8 cellular contexts compared by ENCODE assay signal in the genomic region with DNA sequence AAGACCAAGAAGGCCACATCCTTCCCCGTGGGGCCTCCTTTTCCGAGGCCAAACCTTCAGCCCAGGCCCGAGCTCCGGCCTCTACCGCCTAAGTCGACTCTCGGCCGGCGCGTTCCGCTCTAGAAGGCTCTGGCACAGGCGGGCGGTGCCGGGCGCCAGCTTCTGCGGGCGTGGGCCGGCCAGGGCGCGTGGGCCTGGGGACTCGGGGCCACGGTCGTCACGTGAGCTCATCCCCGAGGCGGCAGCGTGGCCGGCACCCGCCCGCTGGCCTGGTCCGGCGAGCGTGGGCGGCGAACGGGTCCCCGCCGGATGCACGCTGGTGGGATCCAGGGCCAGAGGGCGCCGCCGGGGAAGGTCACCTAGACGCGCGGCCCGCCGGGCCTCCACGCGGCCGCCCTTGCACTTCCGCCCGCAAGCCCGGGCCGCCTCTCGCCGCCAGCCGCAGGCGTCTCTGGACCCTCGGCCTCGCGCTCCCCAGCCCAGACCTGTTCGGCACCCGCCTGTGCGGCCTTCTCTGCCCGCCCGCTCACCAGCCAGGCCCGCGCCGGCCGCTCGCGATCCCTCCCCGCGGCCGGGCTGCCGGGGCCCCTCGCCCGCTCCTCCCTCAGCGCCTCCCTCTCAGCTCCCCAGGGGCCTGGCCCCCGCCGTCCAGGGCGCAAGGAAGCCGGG. TPM values are rescaled to one million over a fixed set of nuclear protein-coding genes. Genes with fewer than 3 reads are reported as not detected.
DNase-seq lines count a peak whose midpoint lies in the region; ATAC-seq and TF ChIP-seq lines count a peak whose summit lies in the region.

No MANE protein-coding gene starts in this region.

- H3K4me3 ChIP-seq in WI38 (ENCODE audit: low read depth, low read length) (peak overlapping the region; percentile 67), choroid plexus epithelial cell (ENCODE audit: low read depth, low read length) (peak overlapping the region; percentile 85), left lung (peak overlapping the region; percentile 85)

- DNase-seq in choroid plexus epithelial cell (ENCODE audit: low read depth): peak; percentile 56
- DNase-seq in left lung: peak; percentile 75 to 88
- DNase-seq in stimulated activated CD4-positive, alpha-beta T cell treated with anti-CD3 and anti-CD28 coated beads, Interleukin-4, amount 100 ng/mL, for 24 hours: peak; percentile 60
- no peak for DNase-seq in NCI-H774 (lab: John Stamatoyannopoulos, UW)

- H3K9me3 ChIP-seq in left lung: no peaks in the 10 kb centered on the region

- peaks cover 0 to 15% of the 10 kb centered on the region in 2 donors for H3K27me3 ChIP-seq in left lung

- peak overlapping the region; percentile 99 for H3K27ac ChIP-seq in C4-2B
- H3K27ac ChIP-seq in left lung: peak overlapping the region; percentile 95 to 98

- H3K36me3 ChIP-seq in left lung: peaks cover 0 to 18% of the 10 kb centered on the region in 2 donors

- ATAC-seq in GM19328 (IDR thresholded peaks at IDR 0.05; ENCODE audit: unreplicated experiment) (peak; percentile 33), HG03439 (IDR thresholded peaks at IDR 0.05; ENCODE audit: unreplicated experiment) (peak; percentile 37), left lung (peak; percentile 36)

- TF ChIP-seq CTCF in C4-2B (conservative IDR thresholded peaks at IDR 0.05) (no peak), WI38 (IDR thresholded peaks at IDR 0.05; ENCODE audit: low read depth, low read length) (no peak), choroid plexus epithelial cell (conservative IDR thresholded peaks at IDR 0.05; ENCODE audit: low read depth, low read length) (no peak), left lung (IDR thresholded peaks at IDR 0.05) (no peak)

- intact Hi-C loops in left lung (cut with DNase I): no loop called here

- H3K4me1 ChIP-seq in left lung: peaks cover 16 to 57% of the 10 kb centered on the region in 2 donors

RNA-seq across cellular contexts. Expression of gene VDAC1, which starts 0.7 kb away (rescaled TPM):
- 100 to 1,000 TPM; 144 to 186 TPM for total RNA-seq in left lung

RNA-seq across cellular contexts. Expression of gene C5orf15, which starts 35.7 kb away (rescaled TPM):
- total RNA-seq in left lung: 10 to 100 TPM; 34.7 to 43.8 TPM
